In the genomic region with DNA sequence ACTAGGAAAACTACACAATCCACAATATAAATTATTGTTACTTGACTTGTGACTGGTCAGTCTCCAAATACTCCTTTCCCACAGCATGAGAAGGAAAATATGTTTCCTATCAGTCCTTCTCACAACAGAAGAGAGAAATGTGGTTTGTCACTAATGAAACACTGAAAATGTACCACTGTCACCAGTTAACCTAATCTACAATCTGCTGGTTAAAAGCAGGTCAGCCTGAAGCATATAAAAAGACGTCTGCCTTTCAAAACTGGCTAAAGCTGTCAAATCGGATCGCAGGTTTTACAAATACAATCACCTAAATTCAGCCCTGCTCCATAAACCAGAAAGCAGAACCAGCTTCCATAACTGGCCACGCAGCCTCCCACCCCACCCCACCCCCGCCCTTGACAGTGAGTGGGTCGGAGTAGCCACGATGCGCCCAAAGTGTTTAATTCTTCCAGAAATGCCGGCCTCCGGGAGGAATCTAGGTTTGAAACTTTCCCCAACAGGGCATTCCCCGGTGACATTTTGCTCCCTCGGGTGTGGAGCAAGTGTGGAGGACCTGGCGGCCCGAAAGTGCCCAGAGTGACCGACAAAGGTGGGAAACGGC, we compare ENCODE assay signal across 1 cellular context.
TF ChIP-seq lines count a peak whose summit lies in the region.

No MANE protein-coding gene starts in this region.

TF ChIP-seq in HepG2, 621 proteins besides CTCF, POLR2A, EP300 and RAD21 (continues in another document):
- TF ChIP-seq, protein P1, sequence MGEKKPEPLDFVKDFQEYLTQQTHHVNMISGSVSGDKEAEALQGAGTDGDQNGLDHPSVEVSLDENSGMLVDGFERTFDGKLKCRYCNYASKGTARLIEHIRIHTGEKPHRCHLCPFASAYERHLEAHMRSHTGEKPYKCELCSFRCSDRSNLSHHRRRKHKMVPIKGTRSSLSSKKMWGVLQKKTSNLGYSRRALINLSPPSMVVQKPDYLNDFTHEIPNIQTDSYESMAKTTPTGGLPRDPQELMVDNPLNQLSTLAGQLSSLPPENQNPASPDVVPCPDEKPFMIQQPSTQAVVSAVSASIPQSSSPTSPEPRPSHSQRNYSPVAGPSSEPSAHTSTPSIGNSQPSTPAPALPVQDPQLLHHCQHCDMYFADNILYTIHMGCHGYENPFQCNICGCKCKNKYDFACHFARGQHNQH (CRISPR knock-in tag; IDR thresholded peaks at IDR 0.05) = no peak
- TF ChIP-seq REXO4 (CRISPR knock-in tag; IDR thresholded peaks at IDR 0.05; ENCODE audit: borderline replicate concordance) = no peak
- TF ChIP-seq, protein P2, sequence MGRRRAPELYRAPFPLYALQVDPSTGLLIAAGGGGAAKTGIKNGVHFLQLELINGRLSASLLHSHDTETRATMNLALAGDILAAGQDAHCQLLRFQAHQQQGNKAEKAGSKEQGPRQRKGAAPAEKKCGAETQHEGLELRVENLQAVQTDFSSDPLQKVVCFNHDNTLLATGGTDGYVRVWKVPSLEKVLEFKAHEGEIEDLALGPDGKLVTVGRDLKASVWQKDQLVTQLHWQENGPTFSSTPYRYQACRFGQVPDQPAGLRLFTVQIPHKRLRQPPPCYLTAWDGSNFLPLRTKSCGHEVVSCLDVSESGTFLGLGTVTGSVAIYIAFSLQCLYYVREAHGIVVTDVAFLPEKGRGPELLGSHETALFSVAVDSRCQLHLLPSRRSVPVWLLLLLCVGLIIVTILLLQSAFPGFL (CRISPR knock-in tag; IDR thresholded peaks at IDR 0.05) = no peak
- TF ChIP-seq RARA (CRISPR knock-in tag; IDR thresholded peaks at IDR 0.05) = no peak
- TF ChIP-seq ZNF274 (CRISPR knock-in tag; IDR thresholded peaks at IDR 0.05) = no peak
- TF ChIP-seq DBP (CRISPR knock-in tag; IDR thresholded peaks at IDR 0.05; ENCODE audit: not compliant biosample characterization) = no peak
- TF ChIP-seq, protein P3, sequence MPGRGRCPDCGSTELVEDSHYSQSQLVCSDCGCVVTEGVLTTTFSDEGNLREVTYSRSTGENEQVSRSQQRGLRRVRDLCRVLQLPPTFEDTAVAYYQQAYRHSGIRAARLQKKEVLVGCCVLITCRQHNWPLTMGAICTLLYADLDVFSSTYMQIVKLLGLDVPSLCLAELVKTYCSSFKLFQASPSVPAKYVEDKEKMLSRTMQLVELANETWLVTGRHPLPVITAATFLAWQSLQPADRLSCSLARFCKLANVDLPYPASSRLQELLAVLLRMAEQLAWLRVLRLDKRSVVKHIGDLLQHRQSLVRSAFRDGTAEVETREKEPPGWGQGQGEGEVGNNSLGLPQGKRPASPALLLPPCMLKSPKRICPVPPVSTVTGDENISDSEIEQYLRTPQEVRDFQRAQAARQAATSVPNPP (CRISPR knock-in tag; IDR thresholded peaks at IDR 0.05) = no peak
- TF ChIP-seq KIAA2018 (CRISPR knock-in tag; IDR thresholded peaks at IDR 0.05; ENCODE audit: borderline replicate concordance) = no peak
- TF ChIP-seq SP2 (CRISPR knock-in tag; IDR thresholded peaks at IDR 0.05) = no peak
- no peak for TF ChIP-seq EHMT2 (IDR thresholded peaks at IDR 0.05; ENCODE audit: borderline replicate concordance, low read depth, low read length)
- no peak for TF ChIP-seq KMT2B (CRISPR knock-in tag; IDR thresholded peaks at IDR 0.05)
- TF ChIP-seq ZZZ3 (CRISPR knock-in tag; IDR thresholded peaks at IDR 0.05; ENCODE audit: borderline replicate concordance) = no peak
- TF ChIP-seq, protein P4, sequence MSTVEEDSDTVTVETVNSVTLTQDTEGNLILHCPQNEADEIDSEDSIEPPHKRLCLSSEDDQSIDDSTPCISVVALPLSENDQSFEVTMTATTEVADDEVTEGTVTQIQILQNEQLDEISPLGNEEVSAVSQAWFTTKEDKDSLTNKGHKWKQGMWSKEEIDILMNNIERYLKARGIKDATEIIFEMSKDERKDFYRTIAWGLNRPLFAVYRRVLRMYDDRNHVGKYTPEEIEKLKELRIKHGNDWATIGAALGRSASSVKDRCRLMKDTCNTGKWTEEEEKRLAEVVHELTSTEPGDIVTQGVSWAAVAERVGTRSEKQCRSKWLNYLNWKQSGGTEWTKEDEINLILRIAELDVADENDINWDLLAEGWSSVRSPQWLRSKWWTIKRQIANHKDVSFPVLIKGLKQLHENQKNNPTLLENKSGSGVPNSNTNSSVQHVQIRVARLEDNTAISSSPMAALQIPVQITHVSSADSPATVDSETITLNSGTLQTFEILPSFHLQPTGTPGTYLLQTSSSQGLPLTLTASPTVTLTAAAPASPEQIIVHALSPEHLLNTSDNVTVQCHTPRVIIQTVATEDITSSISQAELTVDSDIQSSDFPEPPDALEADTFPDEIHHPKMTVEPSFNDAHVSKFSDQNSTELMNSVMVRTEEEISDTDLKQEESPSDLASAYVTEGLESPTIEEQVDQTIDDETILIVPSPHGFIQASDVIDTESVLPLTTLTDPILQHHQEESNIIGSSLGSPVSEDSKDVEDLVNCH (CRISPR knock-in tag; IDR thresholded peaks at IDR 0.05) = 0 out of 2 replicates have a peak, but pooled peaks have one; percentile 23
- TF ChIP-seq SP4 (CRISPR knock-in tag; IDR thresholded peaks at IDR 0.05) = no peak
- TF ChIP-seq ZNF737 (CRISPR knock-in tag; IDR thresholded peaks at IDR 0.05; ENCODE audit: borderline replicate concordance) = no peak
- TF ChIP-seq IRF1 (CRISPR knock-in tag; IDR thresholded peaks at IDR 0.05; ENCODE audit: low read depth) = no peak
- TF ChIP-seq ATF2 (CRISPR knock-in tag; IDR thresholded peaks at IDR 0.05) = no peak
- TF ChIP-seq, protein P5, sequence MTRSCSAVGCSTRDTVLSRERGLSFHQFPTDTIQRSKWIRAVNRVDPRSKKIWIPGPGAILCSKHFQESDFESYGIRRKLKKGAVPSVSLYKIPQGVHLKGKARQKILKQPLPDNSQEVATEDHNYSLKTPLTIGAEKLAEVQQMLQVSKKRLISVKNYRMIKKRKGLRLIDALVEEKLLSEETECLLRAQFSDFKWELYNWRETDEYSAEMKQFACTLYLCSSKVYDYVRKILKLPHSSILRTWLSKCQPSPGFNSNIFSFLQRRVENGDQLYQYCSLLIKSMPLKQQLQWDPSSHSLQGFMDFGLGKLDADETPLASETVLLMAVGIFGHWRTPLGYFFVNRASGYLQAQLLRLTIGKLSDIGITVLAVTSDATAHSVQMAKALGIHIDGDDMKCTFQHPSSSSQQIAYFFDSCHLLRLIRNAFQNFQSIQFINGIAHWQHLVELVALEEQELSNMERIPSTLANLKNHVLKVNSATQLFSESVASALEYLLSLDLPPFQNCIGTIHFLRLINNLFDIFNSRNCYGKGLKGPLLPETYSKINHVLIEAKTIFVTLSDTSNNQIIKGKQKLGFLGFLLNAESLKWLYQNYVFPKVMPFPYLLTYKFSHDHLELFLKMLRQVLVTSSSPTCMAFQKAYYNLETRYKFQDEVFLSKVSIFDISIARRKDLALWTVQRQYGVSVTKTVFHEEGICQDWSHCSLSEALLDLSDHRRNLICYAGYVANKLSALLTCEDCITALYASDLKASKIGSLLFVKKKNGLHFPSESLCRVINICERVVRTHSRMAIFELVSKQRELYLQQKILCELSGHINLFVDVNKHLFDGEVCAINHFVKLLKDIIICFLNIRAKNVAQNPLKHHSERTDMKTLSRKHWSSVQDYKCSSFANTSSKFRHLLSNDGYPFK (CRISPR knock-in tag; IDR thresholded peaks at IDR 0.05; ENCODE audit: borderline replicate concordance) = no peak
- TF ChIP-seq TOPORS (CRISPR knock-in tag; IDR thresholded peaks at IDR 0.05) = peak; percentile 11; the same call in 1 of the 2 replicates
- no peak for TF ChIP-seq ZNF678 (CRISPR knock-in tag; IDR thresholded peaks at IDR 0.05)
- no peak for TF ChIP-seq SALL2 (CRISPR knock-in tag; IDR thresholded peaks at IDR 0.05)
- no peak for TF ChIP-seq ZFY (CRISPR knock-in tag; IDR thresholded peaks at IDR 0.05)
- no peak for TF ChIP-seq ARID4A (CRISPR knock-in tag; IDR thresholded peaks at IDR 0.05; ENCODE audit: borderline replicate concordance)
- TF ChIP-seq ZNF850 (CRISPR knock-in tag; conservative IDR thresholded peaks at IDR 0.05) = no peak; the same call in 1 of the 2 replicates
